In genomic region chrX:72108666-72109065, GRCh38 we compare ENCODE assay signal across 17 cellular contexts.
"Had no signal": no experiment of that assay in that cellular context is flagged by ENCODE, and none has a peak within 500 bp of the region (broad histone marks: within the 10 kb centered on the region; RNA-seq: fewer than 3 reads in every experiment).

No MANE protein-coding gene starts in this region.

- H3K27me3 ChIP-seq: colonic mucosa, hepatocyte, ovary had no signal

- H3K79me2 ChIP-seq: hepatocyte had no signal

- H3K4me3 ChIP-seq: colonic mucosa, hepatocyte, lung, ovary, smooth muscle cell had no signal

- H3K4me3 Mint-ChIP-seq: stimulated activated memory B cell treated with anti-CD40 and anti-IgM and Interleukin-4, amounts not matched to agents 10 μg/mL and 1 μg/mL and 100 μg/mL, for 72 hours; stimulated activated naive CD8-positive, alpha-beta T cell treated with anti-CD3 and anti-CD28 coated beads, Interleukin-15, amount 100 ng/mL, for 72 hours; type B pancreatic cell had no signal

- H3K27ac Mint-ChIP-seq: stimulated activated memory B cell treated with anti-CD40 and anti-IgM and Interleukin-4, amounts not matched to agents 10 μg/mL and 1 μg/mL and 100 μg/mL, for 72 hours; stimulated activated naive CD8-positive, alpha-beta T cell treated with anti-CD3 and anti-CD28 coated beads, Interleukin-15, amount 100 ng/mL, for 72 hours; type B pancreatic cell had no signal

- H3K9me3 ChIP-seq: colonic mucosa, ovary had no signal

- H3K27ac ChIP-seq: colonic mucosa, hepatocyte, ovary had no signal

- FAIRE-seq: urothelium cell line had no signal

- H2AFZ ChIP-seq: hepatocyte had no signal

- H3K36me3 ChIP-seq: colonic mucosa, ovary had no signal

- H3K4me1 ChIP-seq: colonic mucosa had no signal

- H3K9me3 Mint-ChIP-seq: stimulated activated memory B cell treated with anti-CD40 and anti-IgM and Interleukin-4, amounts not matched to agents 10 μg/mL and 1 μg/mL and 100 μg/mL, for 72 hours; stimulated activated naive CD8-positive, alpha-beta T cell treated with anti-CD3 and anti-CD28 coated beads, Interleukin-15, amount 100 ng/mL, for 72 hours had no signal

- DNase-seq: colonic mucosa; dermis blood vessel endothelial cell; foreskin melanocyte; left colon; left ventricle myocardium superior; mesendoderm; naive B cell; ovary; right cardiac atrium; stimulated activated CD4-positive, alpha-beta T cell treated with anti-CD3 and anti-CD28 coated beads, Interleukin-4, amount 100 ng/mL, for 24 hours; stimulated activated naive CD8-positive, alpha-beta T cell treated with anti-CD3 and anti-CD28 coated beads, Interleukin-15, amount 100 ng/mL, for 72 hours had no signal

- H3K4me2 ChIP-seq: hepatocyte, smooth muscle cell had no signal

- ATAC-seq: left colon; left ventricle myocardium superior; right cardiac atrium; stimulated activated memory B cell treated with anti-CD40 and anti-IgM and Interleukin-4, amounts not matched to agents 10 μg/mL and 1 μg/mL and 100 μg/mL, for 72 hours; stimulated activated naive CD8-positive, alpha-beta T cell treated with anti-CD3 and anti-CD28 coated beads, Interleukin-15, amount 100 ng/mL, for 72 hours had no signal

- H3K36me3 Mint-ChIP-seq: naive B cell; stimulated activated memory B cell treated with anti-CD40 and anti-IgM and Interleukin-4, amounts not matched to agents 10 μg/mL and 1 μg/mL and 100 μg/mL, for 72 hours had no signal
